In genomic region chr2:201847483-201847882, GRCh38 we compare ENCODE assay signal across 17 cellular contexts. TPM values are rescaled to one million over a fixed set of nuclear protein-coding genes. Genes with fewer than 3 reads are reported as not detected.
"Had no signal": no experiment of that assay in that cellular context is flagged by ENCODE, and none has a peak within 500 bp of the region (broad histone marks: within the 10 kb centered on the region; RNA-seq: fewer than 3 reads in every experiment).

No MANE protein-coding gene starts in this region.

- ATAC-seq: activated T-helper 17 cell treated with anti-CD3 and anti-CD28 coated beads, Interleukin-2, amount 50 U/mL, for 72 hours; right cardiac atrium; T-helper 17 cell had no signal

- H3K9me3 ChIP-seq: esophagus muscularis mucosa, transverse colon had no signal

- H3K4me1 ChIP-seq: esophagus muscularis mucosa, transverse colon had no signal

- DNase-seq: activated CD4-positive, alpha-beta T cell treated with anti-CD3 and anti-CD28 coated beads, Interleukin-2, amount 10 ng/mL, durations not matched to agents 7 days and 5 days; activated CD4-positive, CD25-positive, alpha-beta regulatory T cell; activated CD8-positive, alpha-beta memory T cell treated with anti-CD3 and anti-CD28 coated beads for 24 hours; activated naive CD4-positive, alpha-beta T cell treated with anti-CD3 and anti-CD28 coated beads for 36 hours; activated T-cell treated with anti-CD3 and anti-CD28 coated beads for 4 hours; foreskin melanocyte; naive B cell; right cardiac atrium; stimulated activated CD4-positive, alpha-beta T cell treated with anti-CD3 and anti-CD28 coated beads, Interleukin-12 subunit alpha, Interleukin-12 subunit beta, amount 100 ng/mL, for 4 hours; stimulated activated naive CD4-positive, alpha-beta T cell; substantia nigra; T-helper 17 cell; transverse colon had no signal

- H3K27me3 ChIP-seq: esophagus muscularis mucosa, transverse colon had no signal

- H3K36me3 ChIP-seq: esophagus muscularis mucosa, transverse colon had no signal

- H3K27ac ChIP-seq: esophagus muscularis mucosa, transverse colon had no signal

- H3K27ac Mint-ChIP-seq: activated CD4-positive, alpha-beta T cell treated with anti-CD3 and anti-CD28 coated beads, Interleukin-2, amount 10 ng/mL, durations not matched to agents 7 days and 5 days; activated naive CD4-positive, alpha-beta T cell treated with anti-CD3 and anti-CD28 coated beads for 36 hours; activated T-helper 17 cell treated with anti-CD3 and anti-CD28 coated beads, Interleukin-2, amount 50 U/mL, for 72 hours; mesothelial cell of epicardium; naive B cell; T-helper 17 cell had no signal

- H3K4me1 Mint-ChIP-seq: activated CD4-positive, alpha-beta T cell treated with anti-CD3 and anti-CD28 coated beads, Interleukin-2, amount 10 ng/mL, durations not matched to agents 7 days and 5 days; activated T-helper 17 cell treated with anti-CD3 and anti-CD28 coated beads, Interleukin-2, amount 50 U/mL, for 72 hours; naive B cell; T-helper 17 cell had no signal

- H3K4me3 ChIP-seq: esophagus muscularis mucosa, transverse colon had no signal

- H3K4me3 Mint-ChIP-seq: activated CD4-positive, alpha-beta T cell treated with anti-CD3 and anti-CD28 coated beads, Interleukin-2, amount 10 ng/mL, durations not matched to agents 7 days and 5 days; activated naive CD4-positive, alpha-beta T cell treated with anti-CD3 and anti-CD28 coated beads for 36 hours; activated T-helper 17 cell treated with anti-CD3 and anti-CD28 coated beads, Interleukin-2, amount 50 U/mL, for 72 hours; mesothelial cell of epicardium; T-helper 17 cell had no signal

- H3K9me3 Mint-ChIP-seq: activated CD4-positive, alpha-beta T cell treated with anti-CD3 and anti-CD28 coated beads, Interleukin-2, amount 10 ng/mL, durations not matched to agents 7 days and 5 days; activated naive CD4-positive, alpha-beta T cell treated with anti-CD3 and anti-CD28 coated beads for 36 hours; activated T-helper 17 cell treated with anti-CD3 and anti-CD28 coated beads, Interleukin-2, amount 50 U/mL, for 72 hours; mesothelial cell of epicardium had no signal

RNA-seq across cellular contexts. Expression of gene CDK15, which starts 41.1 kb away (rescaled TPM):
- total RNA-seq: activated CD4-positive, alpha-beta T cell treated with anti-CD3 and anti-CD28 coated beads, Interleukin-2, amount 10 ng/mL, durations not matched to agents 7 days and 5 days; activated naive CD4-positive, alpha-beta T cell treated with anti-CD3 and anti-CD28 coated beads for 36 hours; activated T-helper 17 cell treated with anti-CD3 and anti-CD28 coated beads, Interleukin-2, amount 50 U/mL, for 72 hours; dermis microvascular lymphatic vessel endothelial cell; T-helper 17 cell had no signal
